In the genomic region with DNA sequence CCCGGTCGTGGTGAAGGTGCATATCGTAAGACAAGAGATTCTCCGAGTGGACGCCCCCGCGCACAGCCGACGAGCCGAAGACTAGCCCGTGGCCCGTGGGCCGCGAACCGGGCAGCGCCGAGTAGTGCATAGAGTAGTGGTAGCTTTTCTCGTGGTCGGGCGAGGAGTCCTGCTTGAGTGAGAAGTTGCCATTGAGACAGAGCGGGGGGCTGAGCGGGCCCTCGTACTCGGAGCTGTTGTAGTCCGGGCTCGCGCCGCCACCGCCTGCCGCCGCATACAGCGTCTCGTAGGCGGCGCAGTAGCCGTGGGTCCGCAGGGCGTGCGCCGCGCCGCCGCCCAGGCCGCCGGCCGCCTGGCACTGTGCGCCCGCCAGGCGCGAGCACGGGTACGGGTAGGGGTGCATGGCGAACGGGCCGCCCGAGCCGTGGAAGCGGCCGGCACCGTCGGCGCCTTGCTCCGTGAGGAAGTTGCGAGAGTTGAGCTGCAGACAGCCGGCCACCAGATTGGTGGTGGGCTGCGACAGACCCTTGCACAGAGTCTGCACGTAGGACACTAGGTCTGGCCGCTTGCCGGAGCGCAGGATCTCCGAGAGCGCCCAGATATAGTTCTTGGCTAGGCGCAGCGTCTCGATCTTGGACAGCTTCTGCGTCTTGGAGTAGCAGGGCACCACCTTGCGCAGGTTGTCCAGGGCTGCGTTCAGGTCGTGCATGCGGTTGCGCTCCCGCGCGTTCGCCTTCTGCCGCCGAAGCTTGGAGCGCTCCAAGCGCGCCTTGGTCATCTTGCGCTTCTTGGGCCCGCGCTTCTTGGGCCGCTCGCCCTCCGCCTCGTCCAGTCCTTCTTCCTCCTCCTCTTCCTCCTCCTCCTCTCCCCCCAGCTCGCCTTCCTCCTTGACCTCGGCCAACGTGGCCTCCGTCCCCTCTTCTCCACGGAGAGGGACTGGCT, we compare ENCODE assay signal across 11 cellular contexts. TPM values are rescaled to one million over a fixed set of nuclear protein-coding genes. Genes with fewer than 3 reads are reported as not detected.
DNase-seq lines count a peak whose midpoint lies in the region; ATAC-seq and TF ChIP-seq lines count a peak whose summit lies in the region.
"Had no signal": no experiment of that assay in that cellular context is flagged by ENCODE, and none has a peak within 500 bp of the region (broad histone marks: within the 10 kb centered on the region; RNA-seq: fewer than 3 reads in every experiment).

No MANE protein-coding gene starts in this region.

- peak overlapping the region; percentile 80 for H3K9ac ChIP-seq in Karpas-422 (ENCODE audit: low read length)

- H3K27ac Mint-ChIP-seq in Caco-2 (ENCODE audit: unreplicated experiment), result no peak overlapping the region
- H3K27ac Mint-ChIP-seq in nephron, result no peak overlapping the region

- no peaks in the 10 kb centered on the region for H3K36me3 Mint-ChIP-seq in Caco-2 (ENCODE audit: insufficient read depth, unreplicated experiment)
- no peaks in the 10 kb centered on the region for H3K36me3 Mint-ChIP-seq in nephron (ENCODE audit: low read depth)

- H3K4me1 ChIP-seq in Caco-2 (peaks cover 14% of the 10 kb centered on the region; the same call in 1 of the 2 replicates), Karpas-422 (ENCODE audit: low read length) (peaks cover 32% of the 10 kb centered on the region)

- no peaks in the 10 kb centered on the region for H3K9me3 Mint-ChIP-seq in Caco-2 (ENCODE audit: unreplicated experiment)
- H3K9me3 Mint-ChIP-seq in nephron, result no peaks in the 10 kb centered on the region

- intact Hi-C loops in Caco-2 (cut with micrococcal nuclease; ENCODE audit: unreplicated experiment) (no loop called here), dorsolateral prefrontal cortex (cut with DNase I) (no loop called here)

- H3K4me3 Mint-ChIP-seq in Caco-2 (ENCODE audit: unreplicated experiment) (peak overlapping the region; percentile 31), nephron (peak overlapping the region; percentile 17 to 61 (median 59))

- ATAC-seq in GM21717 (IDR thresholded peaks at IDR 0.05; ENCODE audit: unreplicated experiment), result no peak

- H3K9me2 ChIP-seq in Karpas-422 (replicated peaks; ENCODE audit: insufficient read depth, low read length), result no peaks in the 10 kb centered on the region

- peaks cover 5% of the 10 kb centered on the region; the same call in 1 of the 2 replicates for H4K20me1 ChIP-seq in Karpas-422 (ENCODE audit: insufficient read depth, low read depth, low read length)

- H3K27me3 ChIP-seq in Caco-2 (replicated peaks; ENCODE audit: control insufficient read depth, insufficient read depth, low read length) (peaks cover 5% of the 10 kb centered on the region), Karpas-422 (ENCODE audit: low read length) (no peaks in the 10 kb centered on the region), dorsolateral prefrontal cortex (peaks cover 0 to 90% (median 66%) of the 10 kb centered on the region in 45 donors)

- no peak overlapping the region for H3K27ac ChIP-seq in Karpas-422 (ENCODE audit: low read length)
- H3K27ac ChIP-seq in dorsolateral prefrontal cortex, result peak overlapping the region in 49 of 59 donors; percentile 9 to 95 (median 79)

- no peak for TF ChIP-seq CTCF in Caco-2 (IDR thresholded peaks at IDR 0.05; ENCODE audit: insufficient read depth in 1 of 2, low read depth in 1 of 2, low read length in 1 of 2, severe bottlenecking in 1 of 2, unreplicated experiment in 1 of 2)
- TF ChIP-seq CTCF in dorsolateral prefrontal cortex (IDR thresholded peaks at IDR 0.05 in 54 of 56, conservative IDR thresholded peaks at IDR 0.05 in 2 of 56; ENCODE audit: low read depth in 1 of 56, partially characterized antibody in 56 of 56), result no peak
- no peak for TF ChIP-seq CTCF in nephron (IDR thresholded peaks at IDR 0.05; ENCODE audit: unreplicated experiment in 3 of 3)

- no peak overlapping the region for H3K4me3 ChIP-seq in Caco-2 (ENCODE audit: low read depth, low read length)
- H3K4me3 ChIP-seq in Karpas-422 (ENCODE audit: low read length), result peak overlapping the region; percentile 76
- peak overlapping the region in 57 of 59 donors; percentile 10 to 68 (median 50) for H3K4me3 ChIP-seq in dorsolateral prefrontal cortex

- H3K4me1 Mint-ChIP-seq in Caco-2 (ENCODE audit: low read depth, unreplicated experiment), result no peaks in the 10 kb centered on the region
- H3K4me1 Mint-ChIP-seq in nephron, result peaks cover 4% of the 10 kb centered on the region

- peaks cover 43% of the 10 kb centered on the region for H3K27me3 Mint-ChIP-seq in Caco-2 (ENCODE audit: insufficient read depth, unreplicated experiment)
- H3K27me3 Mint-ChIP-seq in nephron (ENCODE audit: low read depth), result peaks cover 99% of the 10 kb centered on the region

- peak overlapping the region; percentile 97 for H3K4me2 ChIP-seq in Karpas-422 (ENCODE audit: low read depth, low read length, poor library complexity, severe bottlenecking)

- CTCF ChIA-PET in Caco-2 (lab: Charles Lee), result interaction anchor here (4.0 kb wide), 1 partner anchor 16 kb away, joined by 14 read pairs; no protein-coding TSS in a partner anchor

- POLR2A ChIA-PET in Caco-2 (lab: Charles Lee), result no interaction called here

- DNase-seq in Caco-2 (no peak), Karpas-422 (peak; percentile 65), dorsolateral prefrontal cortex (no peak), NCI-H2029 (lab: John Stamatoyannopoulos, UW) (no peak), glomerular visceral epithelial cell (ENCODE audit: extremely low spot score) (no peak), CD1c-positive myeloid dendritic cell (ENCODE audit: extremely low spot score) (no peak)
- DNase-seq: head of caudate nucleus; SIG-M5; stimulated activated naive CD4-positive, alpha-beta T cell treated with Interleukin-2 at 50 U/mL for 16 hours had no signal

- no peaks in the 10 kb centered on the region for H3K36me3 ChIP-seq in Caco-2 (ENCODE audit: control insufficient read depth, insufficient read depth, low read length)
- H3K36me3 ChIP-seq in Karpas-422 (ENCODE audit: insufficient read depth, low read length), result no peaks in the 10 kb centered on the region

- H3K9me3 ChIP-seq in Caco-2 (no peaks in the 10 kb centered on the region), Karpas-422 (ENCODE audit: low read length) (no peaks in the 10 kb centered on the region)

- H2AFZ ChIP-seq in Karpas-422 (ENCODE audit: low read length), result peak overlapping the region; percentile 69; the same call in 1 of the 2 replicates

- BruUV-seq in Caco-2 (replicated peaks; lab: Mats Ljungman, UMichigan), result no TSS peak

- H3K79me2 ChIP-seq in Karpas-422 (ENCODE audit: low read length), result no peaks in the 10 kb centered on the region

RNA-seq across cellular contexts. Expression of a gene that starts 2.0 kb away (rescaled TPM):
- total RNA-seq in Caco-2 (2022) (not detected in 2 replicates), dorsolateral prefrontal cortex (10 to 100 TPM; 10.6 to 60.3 (median 39.0) TPM)
- not detected in 2 replicates for total RNA-seq in Karpas-422 (2014; rRNA removed; shearing (Covaris generic); ENCODE audit: low replicate concordance)

RNA-seq across cellular contexts. Expression of a gene that starts 21.0 kb away (rescaled TPM):
- total RNA-seq in Caco-2 (2022) (not detected in 2 replicates), dorsolateral prefrontal cortex (100 to 1,000 TPM in 119 of 120 experiments, 10 to 100 TPM in 1; 65.3 to 449 (median 214) TPM)
- not detected in 2 replicates for total RNA-seq in Karpas-422 (2014; rRNA removed; shearing (Covaris generic); ENCODE audit: low replicate concordance)

RNA-seq across cellular contexts. Expression of a gene that starts 31.2 kb away (rescaled TPM):
- total RNA-seq in Caco-2 (2022), result 42.6 and 55.5 TPM in 2 replicates
- 42.9 and 43.5 TPM in 2 replicates for total RNA-seq in Karpas-422 (2014; rRNA removed; shearing (Covaris generic); ENCODE audit: low replicate concordance)
- 100 to 1,000 TPM in 9 of 120 experiments, 10 to 100 TPM in 111; 45.7 to 129 (median 71.4) TPM for total RNA-seq in dorsolateral prefrontal cortex

RNA-seq across cellular contexts. Expression of a gene that starts 59.4 kb away (rescaled TPM):
- total RNA-seq in Caco-2 (2022), result 1.6 TPM in 2 replicates
- total RNA-seq in Karpas-422 (2014; rRNA removed; shearing (Covaris generic); ENCODE audit: low replicate concordance), result 1.5 and 1.9 TPM in 2 replicates
- 10 to 100 TPM in 8 of 120 experiments, 1 to 10 TPM in 112; 1.6 to 14.9 (median 4.8) TPM for total RNA-seq in dorsolateral prefrontal cortex

Comparison
In these comparisons a context has a peak if more than half of its experiments do, and no peak if none do; other contexts are left out.
1. RNA of a gene that starts 2.0 kb away (total RNA-seq): 10.6 to 60.3 TPM in dorsolateral prefrontal cortex; not detected in Caco-2 and not detected in Karpas-422; every median in the first group is over 10 times any median in the second.
2. RNA of a gene that starts 21.0 kb away (total RNA-seq): 65.3 to 449 TPM in dorsolateral prefrontal cortex; not detected in Caco-2 and not detected in Karpas-422; every median in the first group is over 10 times any median in the second.